8 cellular contexts compared by ENCODE assay signal in the genomic region with DNA sequence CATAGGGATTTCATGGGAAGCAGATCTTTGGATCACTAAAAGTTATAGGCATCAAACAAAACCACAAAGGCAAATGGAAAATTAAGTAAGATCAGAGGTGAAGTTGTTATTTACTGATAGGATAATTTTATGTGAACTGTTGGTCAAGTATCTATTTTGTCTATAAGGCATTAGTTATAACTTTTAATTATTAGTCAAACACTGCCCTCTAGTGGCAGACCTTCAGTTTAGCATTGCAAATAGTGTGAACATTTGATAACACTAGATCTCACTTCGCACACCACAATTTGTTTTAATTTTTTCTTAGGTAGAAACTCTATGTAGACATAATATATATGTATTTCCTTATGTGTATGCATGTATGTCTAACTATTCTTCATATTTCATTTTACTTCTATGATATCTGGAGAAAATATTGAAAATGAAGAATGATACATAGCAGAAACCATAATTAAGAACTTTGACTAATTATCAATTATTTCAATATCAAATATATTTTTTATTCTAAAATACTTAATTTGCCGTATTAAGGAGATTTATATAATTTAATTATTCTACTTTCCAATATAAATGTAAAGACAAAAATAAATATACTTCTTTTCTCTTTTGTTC.
DNase-seq lines count a peak whose midpoint lies in the region; ATAC-seq and TF ChIP-seq lines count a peak whose summit lies in the region.

No MANE protein-coding gene starts in this region.

- no peak overlapping the region for H2AFZ ChIP-seq in H9 (ENCODE audit: low read length)

- no CpG with 5 or more reads among the region's 2 CpGs for WGBS in H9 (ENCODE audit: extremely low coverage, insufficient read length, low lambda C conversion rate)

- ATAC-seq in gastrocnemius medialis: no peak
- ATAC-seq in stimulated activated naive CD8-positive, alpha-beta T cell treated with anti-CD3 and anti-CD28 coated beads, Interleukin-15, Interleukin-2, amounts not matched to agents 100 U/mL and 50 U/mL, for 24 hours: no peak

- no peak overlapping the region for H2BK20ac ChIP-seq in H9 (ENCODE audit: low read depth, low read length, poor library complexity, severe bottlenecking)

- H3T11ph ChIP-seq in H9 (ENCODE audit: low read length): no peak overlapping the region

- H3K79me2 ChIP-seq in H9 (ENCODE audit: insufficient read depth, low read length): no peaks in the 10 kb centered on the region

- no peak overlapping the region for H4K8ac ChIP-seq in H9 (replicated peaks; ENCODE audit: insufficient read length, low read depth, low read length)

- H3K27ac ChIP-seq in AG04450 (ENCODE audit: low read depth, low read length): no peak overlapping the region
- H3K27ac ChIP-seq in H9 (ENCODE audit: insufficient read length, low read depth, low read length): no peak overlapping the region
- no peak overlapping the region for H3K27ac ChIP-seq in SK-N-MC
- no peak overlapping the region for H3K27ac ChIP-seq in gastrocnemius medialis

- peaks cover 13 to 20% (median 15%) of the 10 kb centered on the region in 3 experiments for H3K36me3 Mint-ChIP-seq in H9 (ENCODE audit: insufficient read depth in 1 of 3, low read depth in 3 of 3)

- H2BK15ac ChIP-seq in H9 (ENCODE audit: low read depth, low read length): no peak overlapping the region

- H3K4me3 Mint-ChIP-seq in H9: no peak overlapping the region

- TF ChIP-seq CTCF in AG04450 (IDR thresholded peaks at IDR 0.05; ENCODE audit: low read depth, low read length) (peak; percentile 63), GM10248 (IDR thresholded peaks at IDR 0.05; ENCODE audit: control extremely low read depth, extremely low read depth, low read depth, missing control alignments) (peak; percentile 63), H9 (conservative IDR thresholded peaks at IDR 0.05) (peak; percentile 91), gastrocnemius medialis (IDR thresholded peaks at IDR 0.05 in 4 of 5, conservative IDR thresholded peaks at IDR 0.05 in 1 of 5) (peak; percentile 18 to 67 (median 32))

- H3K9ac ChIP-seq in H9 (ENCODE audit: extremely low read depth, insufficient read length, low read length) (no peak overlapping the region), SK-N-MC (ENCODE audit: insufficient read length) (no peak overlapping the region)

- peaks cover 21 to 22% of the 10 kb centered on the region in 2 experiments for H3K9me3 Mint-ChIP-seq in H9

- intact Hi-C loops in gastrocnemius medialis (cut with DNase I; ENCODE audit: low total_unique reads): no loop called here

- H3K79me1 ChIP-seq in H9 (ENCODE audit: insufficient read depth, low read depth, low read length, poor library complexity, severe bottlenecking): no peaks in the 10 kb centered on the region

- no peak overlapping the region for H3K18ac ChIP-seq in H9 (ENCODE audit: insufficient read length, low read depth, low read length)

- no peak overlapping the region for H3K27ac Mint-ChIP-seq in H9

- peaks cover 2% of the 10 kb centered on the region for H3K27me3 Mint-ChIP-seq in H9 (ENCODE audit: low read depth)

- no peak overlapping the region for H3K23ac ChIP-seq in H9 (ENCODE audit: insufficient read length, low read depth, low read length)

- H2AK5ac ChIP-seq in H9 (ENCODE audit: insufficient read length, low read length): no peak overlapping the region

- H3K36me3 ChIP-seq in SK-N-MC (ENCODE audit: insufficient read depth, low read length) (no peaks in the 10 kb centered on the region), gastrocnemius medialis (no peaks in the 10 kb centered on the region)

- H3K4me2 ChIP-seq in H9 (ENCODE audit: insufficient read depth, insufficient read length, low read length): no peak overlapping the region

- H3K9me3 ChIP-seq in AG04450 (ENCODE audit: control insufficient read depth, insufficient read depth, low read length) (peaks cover 8% of the 10 kb centered on the region), H9 (ENCODE audit: control insufficient read depth, low read depth, low read length) (no peaks in the 10 kb centered on the region), SK-N-MC (ENCODE audit: low read depth, low read length) (no peaks in the 10 kb centered on the region), gastrocnemius medialis (no peaks in the 10 kb centered on the region)

- no peak overlapping the region for H2BK12ac ChIP-seq in H9 (ENCODE audit: insufficient read length, low read depth, low read length)

- DNase-seq in AG04450 (ENCODE audit: low read depth, low spot score): peak; percentile 1
- DNase-seq in GM10248 (ENCODE audit: extremely low spot score): peak; percentile 51
- DNase-seq in H9: no peak
- DNase-seq in LoVo (ENCODE audit: low spot score): peak; percentile 60
- peak; percentile 55 for DNase-seq in SK-N-MC (ENCODE audit: low read depth, low spot score)
- DNase-seq in fibroblast of the conjunctiva (ENCODE audit: low read depth): peak; percentile 34
- DNase-seq in gastrocnemius medialis: no peak
- DNase-seq in stimulated activated naive CD8-positive, alpha-beta T cell treated with anti-CD3 and anti-CD28 coated beads, Interleukin-15, Interleukin-2, amounts not matched to agents 100 U/mL and 50 U/mL, for 24 hours: no peak

- no peaks in the 10 kb centered on the region for H4K20me1 ChIP-seq in H9 (ENCODE audit: control insufficient read depth, insufficient read depth, insufficient read length)

- H3K4me1 ChIP-seq in H9 (ENCODE audit: insufficient read depth, low read length): no peaks in the 10 kb centered on the region
- no peaks in the 10 kb centered on the region for H3K4me1 ChIP-seq in gastrocnemius medialis

- no peak overlapping the region for H2BK5ac ChIP-seq in H9 (ENCODE audit: insufficient read length, low read length)

- no peaks in the 10 kb centered on the region for H3K27me3 ChIP-seq in AG04450 (ENCODE audit: control insufficient read depth, insufficient read depth, low read length)
- H3K27me3 ChIP-seq in H9 (ENCODE audit: insufficient read depth, low read length): no peaks in the 10 kb centered on the region
- no peaks in the 10 kb centered on the region for H3K27me3 ChIP-seq in gastrocnemius medialis

- no peak overlapping the region for H3K56ac ChIP-seq in H9 (ENCODE audit: insufficient read length, low read depth, low read length)

- no peak overlapping the region for H2BK120ac ChIP-seq in H9 (ENCODE audit: low read depth, low read length, poor library complexity, severe bottlenecking)

- H3K14ac ChIP-seq in H9 (ENCODE audit: insufficient read depth, low read length): no peak overlapping the region

- POLR2A ChIA-PET in AG04450 (lab: Yijun Ruan, JAX): no interaction called here
- POLR2A ChIA-PET in GM10248 (lab: Yijun Ruan, JAX): no interaction called here

- no peak for TF ChIP-seq POLR2A in gastrocnemius medialis (IDR thresholded peaks at IDR 0.05)

- no peak overlapping the region for H4K5ac ChIP-seq in H9 (ENCODE audit: insufficient read length, low read depth, low read length)

- no peaks in the 10 kb centered on the region for H3K23me2 ChIP-seq in H9 (ENCODE audit: insufficient read length, low read depth, low read length, poor library complexity, severe bottlenecking)

- in situ Hi-C loops in gastrocnemius medialis (cut with MboI; ENCODE audit: low sequenced_read_pairs in 4 of 4): no loop called here

- CTCF ChIA-PET in AG04450 (lab: Charles Lee): interaction anchor here (1.3 to 1.9 kb wide), 2 partner anchors 13 to 889 kb away, joined by 3 to 6 read pairs; no protein-coding TSS in a partner anchor
- CTCF ChIA-PET in GM10248 (lab: Yijun Ruan, JAX): interaction anchor here (1.0 to 3.1 kb wide), 5 partner anchors 12 to 736 kb away, joined by 3 to 10 read pairs (median 3); no protein-coding TSS in a partner anchor

- no peak overlapping the region for H4K91ac ChIP-seq in H9 (ENCODE audit: insufficient read length, low read depth, low read length)

- H3K4me3 ChIP-seq in AG04450 (ENCODE audit: low read depth, low read length) (no peak overlapping the region), SK-N-MC (no peak overlapping the region), gastrocnemius medialis (no peak overlapping the region)

- no peak overlapping the region for H3K4ac ChIP-seq in H9 (ENCODE audit: low read depth, low read length)

- no peaks in the 10 kb centered on the region; a peak in 1 of 4 replicates for H3K4me1 Mint-ChIP-seq in H9

Comparison
In these comparisons a context has a peak if more than half of its experiments do, and no peak if none do; other contexts are left out.
1. DNase-seq: peak in AG04450 (single experiment), GM10248 (single experiment), LoVo (single experiment), SK-N-MC (single experiment) and fibroblast of the conjunctiva (single experiment); none in H9 (single experiment), gastrocnemius medialis (0 of 2) and stimulated activated naive CD8-positive, alpha-beta T cell treated with anti-CD3 and anti-CD28 coated beads, Interleukin-15, Interleukin-2, amounts not matched to agents 100 U/mL and 50 U/mL, for 24 hours (single experiment).
2. CTCF ChIP-seq: peak in every context shown above with its lines; median percentile 91 in H9; 63 in AG04450; 63 in GM10248; 32 in gastrocnemius medialis.